In genomic region chr1:11645670-11646265, GRCh38 we compare ENCODE assay signal across 8 cellular contexts. TPM values are rescaled to one million over a fixed set of nuclear protein-coding genes. Genes with fewer than 3 reads are reported as not detected.
DNase-seq lines count a peak whose midpoint lies in the region; ATAC-seq and TF ChIP-seq lines count a peak whose summit lies in the region.

No MANE protein-coding gene starts in this region.

- no peaks in the 10 kb centered on the region for H3K79me2 ChIP-seq in OCI-LY1 (ENCODE audit: insufficient read depth, low read length)

- H4K20me1 ChIP-seq in OCI-LY1 (ENCODE audit: insufficient read depth, low read length): no peaks in the 10 kb centered on the region

- H3K27ac ChIP-seq in CD4-positive, alpha-beta memory T cell (ENCODE audit: low read depth, low read length): no peak overlapping the region
- no peak overlapping the region for H3K27ac ChIP-seq in OCI-LY1 (ENCODE audit: low read depth, low read length, poor library complexity, severe bottlenecking)

- ATAC-seq in esophagus mucosa (peak; percentile 64), HG03521 (IDR thresholded peaks at IDR 0.05; ENCODE audit: unreplicated experiment) (no peak)
- ATAC-seq in natural killer cell treated with Interleukin-12 subunit alpha and Interleukin-12 subunit beta and Interleukin-15 and Interleukin-18, amount 100 ng/mL, for 72 hours: peak in 1 of 2 donors; percentile 43

- H3K9me2 ChIP-seq in OCI-LY1 (ENCODE audit: low read depth, low read length): no peaks in the 10 kb centered on the region

- H3K9ac ChIP-seq in OCI-LY1 (ENCODE audit: low read length): no peak overlapping the region

- CTCF ChIA-PET in CD4-positive, alpha-beta memory T cell (lab: Charles Lee; ENCODE audit: partially characterized antibody): interaction anchor here (0.6 to 13.4 kb wide), 15 partner anchors 9 to 608 kb away, joined by 3 to 187 read pairs (median 5); partner anchors contain the start of gene FBXO6

- H3K27me3 Mint-ChIP-seq in CD4-positive, alpha-beta memory T cell: peaks cover 0 to 2% of the 10 kb centered on the region in 2 donors
- no peaks in the 10 kb centered on the region for H3K27me3 Mint-ChIP-seq in natural killer cell treated with Interleukin-12 subunit alpha and Interleukin-12 subunit beta and Interleukin-15 and Interleukin-18, amount 100 ng/mL, for 72 hours

- no peaks in the 10 kb centered on the region for H3K36me3 ChIP-seq in CD4-positive, alpha-beta memory T cell (ENCODE audit: insufficient read depth, low read length)
- H3K36me3 ChIP-seq in OCI-LY1 (ENCODE audit: insufficient read depth, low read length): no peaks in the 10 kb centered on the region

- TF ChIP-seq CTCF in OCI-LY1 (IDR thresholded peaks at IDR 0.05; ENCODE audit: low read length): peak; percentile 66

- no peak overlapping the region for H3K4me3 ChIP-seq in CD4-positive, alpha-beta memory T cell (ENCODE audit: low read length in 2 of 2)
- no peak overlapping the region for H3K4me3 ChIP-seq in OCI-LY1 (ENCODE audit: low read depth, low read length, poor library complexity, severe bottlenecking)

- H3K27ac Mint-ChIP-seq in CD4-positive, alpha-beta memory T cell: no peak overlapping the region
- no peak overlapping the region for H3K27ac Mint-ChIP-seq in natural killer cell treated with Interleukin-12 subunit alpha and Interleukin-12 subunit beta and Interleukin-15 and Interleukin-18, amount 100 ng/mL, for 72 hours

- H3K4me3 Mint-ChIP-seq in CD4-positive, alpha-beta memory T cell: no peak overlapping the region
- H3K4me3 Mint-ChIP-seq in natural killer cell treated with Interleukin-12 subunit alpha and Interleukin-12 subunit beta and Interleukin-15 and Interleukin-18, amount 100 ng/mL, for 72 hours: no peak overlapping the region

- H3K9me3 Mint-ChIP-seq in CD4-positive, alpha-beta memory T cell: peaks cover 0 to 1% (median 0%) of the 10 kb centered on the region in 8 donors
- H3K9me3 Mint-ChIP-seq in natural killer cell treated with Interleukin-12 subunit alpha and Interleukin-12 subunit beta and Interleukin-15 and Interleukin-18, amount 100 ng/mL, for 72 hours: no peaks in the 10 kb centered on the region

- H3K9me3 ChIP-seq in CD4-positive, alpha-beta memory T cell (ENCODE audit: control insufficient read depth in 1 of 2, low read length in 2 of 2): no peaks in the 10 kb centered on the region
- no peaks in the 10 kb centered on the region for H3K9me3 ChIP-seq in OCI-LY1 (ENCODE audit: low read length)

- H3F3A ChIP-seq in OCI-LY1 (ENCODE audit: insufficient read depth, low read length): no peaks in the 10 kb centered on the region

- H2AFZ ChIP-seq in OCI-LY1 (ENCODE audit: low read length): no peak overlapping the region

- no peaks in the 10 kb centered on the region for H3K36me3 Mint-ChIP-seq in CD4-positive, alpha-beta memory T cell
- no peaks in the 10 kb centered on the region for H3K36me3 Mint-ChIP-seq in natural killer cell treated with Interleukin-12 subunit alpha and Interleukin-12 subunit beta and Interleukin-15 and Interleukin-18, amount 100 ng/mL, for 72 hours

- H3K4me2 ChIP-seq in OCI-LY1 (ENCODE audit: low read length): no peak overlapping the region

- H3K27me3 ChIP-seq in CD4-positive, alpha-beta memory T cell (ENCODE audit: insufficient read depth, low read length): no peaks in the 10 kb centered on the region
- H3K27me3 ChIP-seq in OCI-LY1 (ENCODE audit: insufficient read depth, low read length): no peaks in the 10 kb centered on the region

- intact Hi-C loops in CD4-positive, alpha-beta memory T cell (cut with micrococcal nuclease): no loop called here

- peaks cover 5 to 21% (median 12%) of the 10 kb centered on the region in 4 donors for H3K4me1 Mint-ChIP-seq in CD4-positive, alpha-beta memory T cell
- H3K4me1 Mint-ChIP-seq in natural killer cell treated with Interleukin-12 subunit alpha and Interleukin-12 subunit beta and Interleukin-15 and Interleukin-18, amount 100 ng/mL, for 72 hours (ENCODE audit: low read depth in 2 of 2): peaks cover 12 to 16% of the 10 kb centered on the region in 2 donors

- POLR2A ChIA-PET in CD4-positive, alpha-beta memory T cell (lab: Charles Lee; ENCODE audit: partially characterized antibody): interaction anchor here (1.0 kb wide), 3 partner anchors 9 to 74 kb away, joined by 3 to 6 read pairs (median 4); partner anchors contain the start of genes FBXO44 and FBXO6

- peak; percentile 71 to 75 (median 73) for DNase-seq in CD4-positive, alpha-beta memory T cell
- DNase-seq in HUDEP-2 (lab: John Stamatoyannopoulos, UW; ENCODE audit: unreplicated experiment in 76 of 76): peak in 68 of 76 experiments; percentile 7 to 83 (median 63)
- DNase-seq in activated CD8-positive, alpha-beta memory T cell treated with anti-CD3 and anti-CD28 coated beads, Interleukin-2, amount 50 U/mL, for 4 hours: peak; percentile 84
- DNase-seq in natural killer cell treated with Interleukin-12 subunit alpha and Interleukin-12 subunit beta and Interleukin-15 and Interleukin-18, amount 100 ng/mL, for 72 hours (ENCODE audit: low spot score): peak; percentile 83
- peak; percentile 49 to 79 (median 67) for DNase-seq in stimulated activated naive CD4-positive, alpha-beta T cell (lab: John Stamatoyannopoulos, UW)

- H3K4me1 ChIP-seq in CD4-positive, alpha-beta memory T cell (ENCODE audit: insufficient read depth, low read length): peaks cover 15% of the 10 kb centered on the region
- peaks cover 15% of the 10 kb centered on the region for H3K4me1 ChIP-seq in OCI-LY1 (ENCODE audit: insufficient read depth, low read length, severe bottlenecking)

RNA-seq across cellular contexts. Expression of gene FBXO2, which starts 8.5 kb away (rescaled TPM):
- 1 to 10 TPM; 4.4 to 5.1 TPM for total RNA-seq in CD4-positive, alpha-beta memory T cell
- 1 to 10 TPM; 4.1 to 7.5 TPM for polyA plus RNA-seq in CD4-positive, alpha-beta memory T cell
- 5.9 TPM for total RNA-seq in esophagus mucosa
- total RNA-seq in natural killer cell treated with Interleukin-12 subunit alpha and Interleukin-12 subunit beta and Interleukin-15 and Interleukin-18, amount 100 ng/mL, for 72 hours: 10 to 100 TPM; 13.2 to 16.3 TPM

RNA-seq across cellular contexts. Expression of gene FBXO44, which starts 8.9 kb away (rescaled TPM):
- total RNA-seq in CD4-positive, alpha-beta memory T cell: 10 to 100 TPM; 56.7 to 56.9 TPM
- 10 to 100 TPM in 1 of 2 donors, 1 to 10 TPM in 1; 10.0 to 11.0 TPM for polyA plus RNA-seq in CD4-positive, alpha-beta memory T cell
- total RNA-seq in esophagus mucosa: 6.4 TPM
- total RNA-seq in natural killer cell treated with Interleukin-12 subunit alpha and Interleukin-12 subunit beta and Interleukin-15 and Interleukin-18, amount 100 ng/mL, for 72 hours: 10 to 100 TPM; 45.4 to 49.7 TPM

RNA-seq across cellular contexts. Expression of gene FBXO6, which starts 18.2 kb away (rescaled TPM):
- 1 to 10 TPM; 3.2 to 4.3 TPM for total RNA-seq in CD4-positive, alpha-beta memory T cell
- polyA plus RNA-seq in CD4-positive, alpha-beta memory T cell: 10 to 100 TPM in 1 of 2 donors, 1 to 10 TPM in 1; 9.0 to 12.1 TPM
- total RNA-seq in esophagus mucosa: 6.2 TPM
- total RNA-seq in natural killer cell treated with Interleukin-12 subunit alpha and Interleukin-12 subunit beta and Interleukin-15 and Interleukin-18, amount 100 ng/mL, for 72 hours: 100 to 1,000 TPM in 1 of 2 donors, 10 to 100 TPM in 1; 42.9 to 106 TPM

RNA-seq across cellular contexts. Expression of gene MAD2L2, which starts 35.2 kb away (rescaled TPM):
- total RNA-seq in CD4-positive, alpha-beta memory T cell: 10 to 100 TPM; 20.7 to 22.7 TPM
- 10 to 100 TPM; 51.5 to 55.1 TPM for polyA plus RNA-seq in CD4-positive, alpha-beta memory T cell
- total RNA-seq in esophagus mucosa: 15.8 TPM
- 100 to 1,000 TPM; 115 to 153 TPM for total RNA-seq in natural killer cell treated with Interleukin-12 subunit alpha and Interleukin-12 subunit beta and Interleukin-15 and Interleukin-18, amount 100 ng/mL, for 72 hours

RNA-seq across cellular contexts. Expression of gene DRAXIN, which starts 45.7 kb away (rescaled TPM):
- under 1 TPM; 0.17 to 0.23 TPM for total RNA-seq in CD4-positive, alpha-beta memory T cell
- polyA plus RNA-seq in CD4-positive, alpha-beta memory T cell: under 1 TPM in 1 of 2 donors, not detected in 1; 0.07 TPM
- 0.04 TPM for total RNA-seq in esophagus mucosa
- 10 to 100 TPM; 29.3 to 41.5 TPM for total RNA-seq in natural killer cell treated with Interleukin-12 subunit alpha and Interleukin-12 subunit beta and Interleukin-15 and Interleukin-18, amount 100 ng/mL, for 72 hours
